Comparison of ENCODE assay signal across 1 cellular context in genomic region chr11:96330511-96330859, GRCh38.
TF ChIP-seq lines count a peak whose summit lies in the region.

No MANE protein-coding gene starts in this region.

TF ChIP-seq in K562, 482 proteins besides CTCF, POLR2A, EP300 and RAD21 (continued from another document and continues in another):
- TF ChIP-seq, protein P1, sequence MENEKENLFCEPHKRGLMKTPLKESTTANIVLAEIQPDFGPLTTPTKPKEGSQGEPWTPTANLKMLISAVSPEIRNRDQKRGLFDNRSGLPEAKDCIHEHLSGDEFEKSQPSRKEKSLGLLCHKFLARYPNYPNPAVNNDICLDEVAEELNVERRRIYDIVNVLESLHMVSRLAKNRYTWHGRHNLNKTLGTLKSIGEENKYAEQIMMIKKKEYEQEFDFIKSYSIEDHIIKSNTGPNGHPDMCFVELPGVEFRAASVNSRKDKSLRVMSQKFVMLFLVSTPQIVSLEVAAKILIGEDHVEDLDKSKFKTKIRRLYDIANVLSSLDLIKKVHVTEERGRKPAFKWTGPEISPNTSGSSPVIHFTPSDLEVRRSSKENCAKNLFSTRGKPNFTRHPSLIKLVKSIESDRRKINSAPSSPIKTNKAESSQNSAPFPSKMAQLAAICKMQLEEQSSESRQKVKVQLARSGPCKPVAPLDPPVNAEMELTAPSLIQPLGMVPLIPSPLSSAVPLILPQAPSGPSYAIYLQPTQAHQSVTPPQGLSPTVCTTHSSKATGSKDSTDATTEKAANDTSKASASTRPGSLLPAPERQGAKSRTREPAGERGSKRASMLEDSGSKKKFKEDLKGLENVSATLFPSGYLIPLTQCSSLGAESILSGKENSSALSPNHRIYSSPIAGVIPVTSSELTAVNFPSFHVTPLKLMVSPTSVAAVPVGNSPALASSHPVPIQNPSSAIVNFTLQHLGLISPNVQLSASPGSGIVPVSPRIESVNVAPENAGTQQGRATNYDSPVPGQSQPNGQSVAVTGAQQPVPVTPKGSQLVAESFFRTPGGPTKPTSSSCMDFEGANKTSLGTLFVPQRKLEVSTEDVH (IDR thresholded peaks at IDR 0.05; ENCODE audit: low read depth, partially characterized antibody) = no peak
- TF ChIP-seq NCOA1 (IDR thresholded peaks at IDR 0.05; ENCODE audit: low read depth) (no peak), NCOR1 (IDR thresholded peaks at IDR 0.05) (no peak), KLF16 (IDR thresholded peaks at IDR 0.05) (no peak), ETV5 (CRISPR knock-in tag; IDR thresholded peaks at IDR 0.05; ENCODE audit: low read depth) (no peak), DNMT1 (IDR thresholded peaks at IDR 0.05) (no peak), NFXL1 (CRISPR knock-in tag; IDR thresholded peaks at IDR 0.05) (peak; percentile 86; the same call in 1 of the 2 replicates), SIN3B (IDR thresholded peaks at IDR 0.05; ENCODE audit: low read depth) (no peak), ZC3H8 (IDR thresholded peaks at IDR 0.05) (no peak), NR1H2 (CRISPR knock-in tag; IDR thresholded peaks at IDR 0.05) (no peak), CHAMP1 (IDR thresholded peaks at IDR 0.05) (no peak), POLR3A (IDR thresholded peaks at IDR 0.05; ENCODE audit: borderline replicate concordance, extremely low read depth, insufficient read depth, insufficient read length) (no peak), TAF7 (tag; IDR thresholded peaks at IDR 0.05) (peak; percentile 81), SRF (CRISPR knock-in tag; IDR thresholded peaks at IDR 0.05) (peak in 1 of 2 experiments; percentile 72; a peak in 1 of 4 replicates), ZBTB49 (CRISPR knock-in tag; IDR thresholded peaks at IDR 0.05; ENCODE audit: borderline replicate concordance) (no peak), SREBF1 (IDR thresholded peaks at IDR 0.05; ENCODE audit: borderline replicate concordance, low read depth, low read length) (no peak), C11orf30 (IDR thresholded peaks at IDR 0.05; ENCODE audit: low read depth) (no peak), TCF3 (CRISPR knock-in tag; IDR thresholded peaks at IDR 0.05) (no peak), SMAD3 (CRISPR knock-in tag; conservative IDR thresholded peaks at IDR 0.05) (peak; percentile 91), SRSF7 (optimal IDR thresholded peaks at IDR 0.05; ENCODE audit: low read depth, low read length) (no peak), ZBTB33 (CRISPR knock-in tag; IDR thresholded peaks at IDR 0.05) (no peak), ZNF165 (CRISPR knock-in tag; IDR thresholded peaks at IDR 0.05; ENCODE audit: borderline replicate concordance) (peak; percentile 95; the same call in 1 of the 2 replicates), PREB (CRISPR knock-in tag; IDR thresholded peaks at IDR 0.05) (no peak), EGR1 (conservative IDR thresholded peaks at IDR 0.05) (no peak), JUND (IDR thresholded peaks at IDR 0.05; ENCODE audit: borderline replicate concordance, low read depth, low read length) (no peak), JUND (tag; IDR thresholded peaks at IDR 0.05; ENCODE audit: borderline replicate concordance, low read depth, low read length) (peak; percentile 66), BRCA1 (IDR thresholded peaks at IDR 0.05) (no peak), BRCA1 (CRISPR knock-in tag; IDR thresholded peaks at IDR 0.05) (no peak), MXI1 (IDR thresholded peaks at IDR 0.05; ENCODE audit: low read depth, low read length) (no peak), PTTG1 (tag; IDR thresholded peaks at IDR 0.05; ENCODE audit: low read depth) (peak; percentile 90), BHLHE40 (IDR thresholded peaks at IDR 0.05; ENCODE audit: low read length) (no peak), ZNF431 (CRISPR knock-in tag; IDR thresholded peaks at IDR 0.05) (no peak), HDAC6 (IDR thresholded peaks at IDR 0.05; ENCODE audit: low read depth, low read length) (no peak), NFATC3 (IDR thresholded peaks at IDR 0.05) (no peak), RB1 (IDR thresholded peaks at IDR 0.05; ENCODE audit: low read depth) (no peak), BCLAF1 (IDR thresholded peaks at IDR 0.05; ENCODE audit: borderline replicate concordance in 1 of 2, control insufficient read depth in 1 of 2, low read depth in 2 of 2, low read length in 1 of 2) (no peak)
- TF ChIP-seq, protein P2, sequence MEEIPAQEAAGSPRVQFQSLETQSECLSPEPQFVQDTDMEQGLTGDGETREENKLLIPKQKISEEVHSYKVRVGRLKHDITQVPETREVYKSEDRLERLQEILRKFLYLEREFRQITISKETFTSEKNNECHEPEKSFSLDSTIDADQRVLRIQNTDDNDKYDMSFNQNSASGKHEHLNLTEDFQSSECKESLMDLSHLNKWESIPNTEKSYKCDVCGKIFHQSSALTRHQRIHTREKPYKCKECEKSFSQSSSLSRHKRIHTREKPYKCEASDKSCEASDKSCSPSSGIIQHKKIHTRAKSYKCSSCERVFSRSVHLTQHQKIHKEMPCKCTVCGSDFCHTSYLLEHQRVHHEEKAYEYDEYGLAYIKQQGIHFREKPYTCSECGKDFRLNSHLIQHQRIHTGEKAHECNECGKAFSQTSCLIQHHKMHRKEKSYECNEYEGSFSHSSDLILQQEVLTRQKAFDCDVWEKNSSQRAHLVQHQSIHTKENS (CRISPR knock-in tag; IDR thresholded peaks at IDR 0.05) = no peak
- TF ChIP-seq, protein P3, sequence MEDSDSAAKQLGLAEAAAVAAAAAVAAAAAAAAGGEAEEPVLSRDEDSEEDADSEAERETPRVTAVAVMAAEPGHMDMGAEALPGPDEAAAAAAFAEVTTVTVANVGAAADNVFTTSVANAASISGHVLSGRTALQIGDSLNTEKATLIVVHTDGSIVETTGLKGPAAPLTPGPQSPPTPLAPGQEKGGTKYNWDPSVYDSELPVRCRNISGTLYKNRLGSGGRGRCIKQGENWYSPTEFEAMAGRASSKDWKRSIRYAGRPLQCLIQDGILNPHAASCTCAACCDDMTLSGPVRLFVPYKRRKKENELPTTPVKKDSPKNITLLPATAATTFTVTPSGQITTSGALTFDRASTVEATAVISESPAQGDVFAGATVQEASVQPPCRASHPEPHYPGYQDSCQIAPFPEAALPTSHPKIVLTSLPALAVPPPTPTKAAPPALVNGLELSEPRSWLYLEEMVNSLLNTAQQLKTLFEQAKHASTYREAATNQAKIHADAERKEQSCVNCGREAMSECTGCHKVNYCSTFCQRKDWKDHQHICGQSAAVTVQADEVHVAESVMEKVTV (CRISPR knock-in tag; IDR thresholded peaks at IDR 0.05) = 0 out of 2 replicates have a peak, but pooled peaks have one; percentile 33
- TF ChIP-seq, protein P4, sequence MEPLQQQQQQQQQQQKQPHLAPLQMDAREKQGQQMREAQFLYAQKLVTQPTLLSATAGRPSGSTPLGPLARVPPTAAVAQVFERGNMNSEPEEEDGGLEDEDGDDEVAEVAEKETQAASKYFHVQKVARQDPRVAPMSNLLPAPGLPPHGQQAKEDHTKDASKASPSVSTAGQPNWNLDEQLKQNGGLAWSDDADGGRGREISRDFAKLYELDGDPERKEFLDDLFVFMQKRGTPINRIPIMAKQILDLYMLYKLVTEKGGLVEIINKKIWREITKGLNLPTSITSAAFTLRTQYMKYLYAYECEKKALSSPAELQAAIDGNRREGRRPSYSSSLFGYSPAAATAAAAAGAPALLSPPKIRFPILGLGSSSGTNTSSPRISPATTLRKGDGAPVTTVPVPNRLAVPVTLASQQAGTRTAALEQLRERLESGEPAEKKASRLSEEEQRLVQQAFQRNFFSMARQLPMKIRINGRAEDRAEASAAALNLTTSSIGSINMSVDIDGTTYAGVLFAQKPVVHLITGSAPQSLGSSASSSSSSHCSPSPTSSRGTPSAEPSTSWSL (CRISPR knock-in tag; IDR thresholded peaks at IDR 0.05; ENCODE audit: borderline replicate concordance) = no peak
- TF ChIP-seq, protein P5, sequence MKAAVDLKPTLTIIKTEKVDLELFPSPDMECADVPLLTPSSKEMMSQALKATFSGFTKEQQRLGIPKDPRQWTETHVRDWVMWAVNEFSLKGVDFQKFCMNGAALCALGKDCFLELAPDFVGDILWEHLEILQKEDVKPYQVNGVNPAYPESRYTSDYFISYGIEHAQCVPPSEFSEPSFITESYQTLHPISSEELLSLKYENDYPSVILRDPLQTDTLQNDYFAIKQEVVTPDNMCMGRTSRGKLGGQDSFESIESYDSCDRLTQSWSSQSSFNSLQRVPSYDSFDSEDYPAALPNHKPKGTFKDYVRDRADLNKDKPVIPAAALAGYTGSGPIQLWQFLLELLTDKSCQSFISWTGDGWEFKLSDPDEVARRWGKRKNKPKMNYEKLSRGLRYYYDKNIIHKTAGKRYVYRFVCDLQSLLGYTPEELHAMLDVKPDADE (conservative IDR thresholded peaks at IDR 0.05; ENCODE audit: control insufficient read depth, low read depth, low read length) = no peak
- TF ChIP-seq, protein P6, sequence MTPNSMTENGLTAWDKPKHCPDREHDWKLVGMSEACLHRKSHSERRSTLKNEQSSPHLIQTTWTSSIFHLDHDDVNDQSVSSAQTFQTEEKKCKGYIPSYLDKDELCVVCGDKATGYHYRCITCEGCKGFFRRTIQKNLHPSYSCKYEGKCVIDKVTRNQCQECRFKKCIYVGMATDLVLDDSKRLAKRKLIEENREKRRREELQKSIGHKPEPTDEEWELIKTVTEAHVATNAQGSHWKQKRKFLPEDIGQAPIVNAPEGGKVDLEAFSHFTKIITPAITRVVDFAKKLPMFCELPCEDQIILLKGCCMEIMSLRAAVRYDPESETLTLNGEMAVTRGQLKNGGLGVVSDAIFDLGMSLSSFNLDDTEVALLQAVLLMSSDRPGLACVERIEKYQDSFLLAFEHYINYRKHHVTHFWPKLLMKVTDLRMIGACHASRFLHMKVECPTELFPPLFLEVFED (CRISPR knock-in tag; conservative IDR thresholded peaks at IDR 0.05) = no peak
